26 cellular contexts compared by ENCODE assay signal in genomic region chr2:162277344-162277743, GRCh38. TPM values are rescaled to one million over a fixed set of nuclear protein-coding genes. Genes with fewer than 3 reads are reported as not detected.
"Had no signal": no experiment of that assay in that cellular context is flagged by ENCODE, and none has a peak within 500 bp of the region (broad histone marks: within the 10 kb centered on the region; RNA-seq: fewer than 3 reads in every experiment).

No MANE protein-coding gene starts in this region.

- H3K9me3 ChIP-seq: breast epithelium, colonic mucosa, Peyer's patch, SJCRH30, SK-N-SH had no signal

- H3K4me1 ChIP-seq: breast epithelium, colonic mucosa, Peyer's patch, SJCRH30 had no signal

- H3K27me3 ChIP-seq: breast epithelium, colonic mucosa, Peyer's patch, SJCRH30 had no signal

- H3K27ac ChIP-seq: breast epithelium, colonic mucosa, Peyer's patch, RWPE1, SJCRH30 had no signal

- H3K4me3 Mint-ChIP-seq: activated CD4-positive, alpha-beta T cell treated with anti-CD3 and anti-CD28 coated beads for 36 hours; activated CD8-positive, alpha-beta T cell treated with anti-CD3 and anti-CD28 coated beads for 36 hours; activated naive CD4-positive, alpha-beta T cell treated with anti-CD3 and anti-CD28 coated beads, Interleukin-2, amount 50 U/mL, for 24 hours; activated T-helper 1 cell treated with anti-CD3 and anti-CD28 coated beads, Interleukin-12 subunit alpha, Interleukin-12 subunit beta, Interleukin-2, Interleukin-4 antibody, amounts not matched to agents 30 ng/mL and 10 ng/mL and 1 ng/mL, durations not matched to agents 14 hours and 24 hours and 36 hours; WTC11 had no signal

- H3K4me1 Mint-ChIP-seq: activated naive CD4-positive, alpha-beta T cell treated with anti-CD3 and anti-CD28 coated beads, Interleukin-2, amount 50 U/mL, for 24 hours had no signal

- H3K9me3 Mint-ChIP-seq: activated CD8-positive, alpha-beta T cell treated with anti-CD3 and anti-CD28 coated beads for 36 hours; activated naive CD4-positive, alpha-beta T cell treated with anti-CD3 and anti-CD28 coated beads, Interleukin-2, amount 50 U/mL, for 24 hours; activated T-helper 1 cell treated with anti-CD3 and anti-CD28 coated beads, Interleukin-12 subunit alpha, Interleukin-12 subunit beta, Interleukin-2, Interleukin-4 antibody, amounts not matched to agents 30 ng/mL and 10 ng/mL and 1 ng/mL, durations not matched to agents 14 hours and 24 hours and 36 hours; WTC11 had no signal

- H3K4me2 ChIP-seq: SK-N-SH had no signal

- H3K27me3 Mint-ChIP-seq: activated CD4-positive, alpha-beta T cell treated with anti-CD3 and anti-CD28 coated beads for 36 hours; activated CD8-positive, alpha-beta T cell treated with anti-CD3 and anti-CD28 coated beads for 36 hours; activated naive CD4-positive, alpha-beta T cell treated with anti-CD3 and anti-CD28 coated beads, Interleukin-2, amount 50 U/mL, for 24 hours had no signal

- H3K4me3 ChIP-seq: breast epithelium, colonic mucosa, Peyer's patch, SJCRH30 had no signal

- DNase-seq: activated CD4-positive, alpha-beta T cell treated with anti-CD3 and anti-CD28 coated beads for 36 hours; activated CD8-positive, alpha-beta memory T cell treated with anti-CD3 and anti-CD28 coated beads, Interleukin-2, amount 50 U/mL, for 4 hours; activated CD8-positive, alpha-beta T cell treated with anti-CD3 and anti-CD28 coated beads for 36 hours; activated effector memory CD4-positive, alpha-beta T cell treated with Interleukin-2 at 50 U/mL for 16 hours; activated naive CD4-positive, alpha-beta T cell; aorta; caudate nucleus; colonic mucosa; MM.1S; NCI-H1092 treated with DMSO at 0.1 percent for 48 hours; NCI-H1436; NCI-H187; NCI-H2081; NCI-H510A treated with DMSO at 0.1 percent for 48 hours; NCI-H69; NK-92 treated with Interleukin-12 subunit alpha and Interleukin-12 subunit beta, amount 100 ng/mL, for 24 hours; Peyer's patch; Right ventricle myocardium superior; SJCRH30; SK-N-SH; SW 1271 had no signal

- H3K27ac Mint-ChIP-seq: activated CD4-positive, alpha-beta T cell treated with anti-CD3 and anti-CD28 coated beads for 36 hours; activated CD8-positive, alpha-beta T cell treated with anti-CD3 and anti-CD28 coated beads for 36 hours; activated naive CD4-positive, alpha-beta T cell treated with anti-CD3 and anti-CD28 coated beads, Interleukin-2, amount 50 U/mL, for 24 hours; activated T-helper 1 cell treated with anti-CD3 and anti-CD28 coated beads, Interleukin-12 subunit alpha, Interleukin-12 subunit beta, Interleukin-2, Interleukin-4 antibody, amounts not matched to agents 30 ng/mL and 10 ng/mL and 1 ng/mL, durations not matched to agents 14 hours and 24 hours and 36 hours; WTC11 had no signal

- H3K36me3 Mint-ChIP-seq: WTC11 had no signal

- H3K36me3 ChIP-seq: colonic mucosa, SJCRH30 had no signal

- H3K9ac ChIP-seq: SK-N-SH had no signal

RNA-seq across cellular contexts. Expression of gene FAP, which starts 34.1 kb away (rescaled TPM):
- total RNA-seq: activated CD4-positive, alpha-beta T cell treated with anti-CD3 and anti-CD28 coated beads for 36 hours; activated CD8-positive, alpha-beta T cell treated with anti-CD3 and anti-CD28 coated beads for 36 hours; activated T-helper 1 cell treated with anti-CD3 and anti-CD28 coated beads, Interleukin-12 subunit alpha, Interleukin-12 subunit beta, Interleukin-2, Interleukin-4 antibody, amounts not matched to agents 30 ng/mL and 10 ng/mL and 1 ng/mL, durations not matched to agents 14 hours and 24 hours and 36 hours; WTC11 had no signal

RNA-seq across cellular contexts. Expression of gene IFIH1, which starts 41.1 kb away (rescaled TPM):
- total RNA-seq: SJCRH30 had no signal
